In the genomic region with DNA sequence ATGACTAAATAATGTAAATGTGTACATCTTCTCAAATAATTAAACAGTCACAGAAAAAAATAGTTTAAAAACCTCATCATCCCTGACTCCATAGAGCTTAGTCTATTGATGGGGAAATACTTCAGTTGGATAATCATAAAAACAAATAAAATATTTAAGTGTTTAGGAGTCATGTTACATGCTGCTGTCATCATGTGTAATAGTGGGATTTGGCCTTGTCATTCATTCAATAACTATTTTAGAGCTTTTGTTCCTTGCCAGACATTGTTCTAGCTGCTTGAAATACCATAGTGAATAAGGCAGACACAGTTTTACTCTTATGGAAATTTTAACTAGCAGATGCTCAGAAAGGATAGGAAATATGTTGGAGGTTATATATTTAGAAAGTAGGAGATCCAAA, we compare ENCODE assay signal across 19 cellular contexts.
DNase-seq lines count a peak whose midpoint lies in the region; ATAC-seq, FAIRE-seq and TF ChIP-seq lines count a peak whose summit lies in the region.
"Had no signal": no experiment of that assay in that cellular context is flagged by ENCODE, and none has a peak within 500 bp of the region (broad histone marks: within the 10 kb centered on the region; RNA-seq: fewer than 3 reads in every experiment).

No MANE protein-coding gene starts in this region.

- H3K36me3 Mint-ChIP-seq in MCF 10A (ENCODE audit: insufficient read depth, unreplicated experiment) (no peaks in the 10 kb centered on the region), astrocyte (ENCODE audit: low read depth, unreplicated experiment) (peaks cover 3% of the 10 kb centered on the region)
- no peaks in the 10 kb centered on the region for H3K36me3 Mint-ChIP-seq in activated T-helper 1 cell treated with anti-CD3 and anti-CD28 coated beads, Interleukin-12 subunit alpha, Interleukin-12 subunit beta, Interleukin-2, Interleukin-4 antibody, amounts not matched to agents 30 ng/mL and 10 ng/mL and 1 ng/mL, durations not matched to agents 14 hours and 24 hours and 36 hours (ENCODE audit: low read depth)
- H3K36me3 Mint-ChIP-seq in activated CD8-positive, alpha-beta memory T cell treated with anti-CD3 and anti-CD28 coated beads, Interleukin-2, amount 10 ng/mL, durations not matched to agents 7 days and 5 days, result peaks cover 2% of the 10 kb centered on the region
- H3K36me3 Mint-ChIP-seq: CD8-positive, alpha-beta T cell had no signal

- no peak for FAIRE-seq in astrocyte (lab: Jason Lieb, UNC)

- intact Hi-C loops in MCF 10A (cut with micrococcal nuclease), result no loop called here
- intact Hi-C loops in breast epithelium (cut with DNase I; ENCODE audit: low total_unique reads), result no loop called here
- intact Hi-C loops in activated T-helper 1 cell treated with anti-CD3 and anti-CD28 coated beads, Interleukin-12 subunit alpha, Interleukin-12 subunit beta, Interleukin-2, Interleukin-4 antibody, amounts not matched to agents 30 ng/mL and 10 ng/mL and 1 ng/mL, durations not matched to agents 14 hours and 24 hours and 36 hours (cut with micrococcal nuclease), result no loop called here
- intact Hi-C loops in psoas muscle (cut with DNase I), result no loop called here

- H3K4me1 Mint-ChIP-seq in MCF 10A (ENCODE audit: insufficient read depth, unreplicated experiment), result peaks cover 11% of the 10 kb centered on the region
- peaks cover 18% of the 10 kb centered on the region for H3K4me1 Mint-ChIP-seq in astrocyte (ENCODE audit: low read depth, unreplicated experiment)
- H3K4me1 Mint-ChIP-seq in activated T-helper 1 cell treated with anti-CD3 and anti-CD28 coated beads, Interleukin-12 subunit alpha, Interleukin-12 subunit beta, Interleukin-2, Interleukin-4 antibody, amounts not matched to agents 30 ng/mL and 10 ng/mL and 1 ng/mL, durations not matched to agents 14 hours and 24 hours and 36 hours (ENCODE audit: low read depth), result no peaks in the 10 kb centered on the region
- H3K4me1 Mint-ChIP-seq in activated CD8-positive, alpha-beta memory T cell treated with anti-CD3 and anti-CD28 coated beads, Interleukin-2, amount 10 ng/mL, durations not matched to agents 7 days and 5 days, result peaks cover 2% of the 10 kb centered on the region
- H3K4me1 Mint-ChIP-seq: nephron had no signal

- TF ChIP-seq CTCF in MCF 10A (IDR thresholded peaks at IDR 0.05; ENCODE audit: unreplicated experiment) (no peak), breast epithelium (IDR thresholded peaks at IDR 0.05) (no peak), astrocyte (IDR thresholded peaks at IDR 0.05; ENCODE audit: insufficient read depth, low read depth, low read length) (no peak), fibroblast of pulmonary artery (IDR thresholded peaks at IDR 0.05; ENCODE audit: low read length, missing control alignments) (no peak), psoas muscle (IDR thresholded peaks at IDR 0.05) (no peak)

- H4K20me1 ChIP-seq in astrocyte (ENCODE audit: insufficient read depth, low read length), result no peaks in the 10 kb centered on the region

- DNase-seq in MCF 10A (ENCODE audit: unreplicated experiment) (peak; percentile 48), breast epithelium (ENCODE audit: low spot score in 2 of 2) (no peak), astrocyte (ENCODE audit: low read depth) (peak; percentile 36), fibroblast of pulmonary artery (ENCODE audit: low read depth) (peak; percentile 69), hypothalamus (lab: John Stamatoyannopoulos, UW) (no peak), psoas muscle (no peak)
- DNase-seq in activated T-helper 1 cell treated with anti-CD3 and anti-CD28 coated beads, Interleukin-12 subunit alpha, Interleukin-12 subunit beta, Interleukin-2, Interleukin-4 antibody, amounts not matched to agents 30 ng/mL and 10 ng/mL and 1 ng/mL, durations not matched to agents 14 hours and 24 hours and 36 hours (ENCODE audit: low spot score), result no peak
- DNase-seq in activated CD8-positive, alpha-beta memory T cell treated with anti-CD3 and anti-CD28 coated beads, Interleukin-2, amount 10 ng/mL, durations not matched to agents 7 days and 5 days, result no peak
- DNase-seq: aorta; CD8-positive, alpha-beta T cell; hippocampal formation; kidney glomerular epithelial cell; mesendoderm; NCI-H2081; NCI-H526 treated with DMSO at 0.1 percent for 48 hours; stimulated activated naive CD8-positive, alpha-beta T cell treated with anti-CD3 and anti-CD28 coated beads, Interleukin-15, Interleukin-2, amounts not matched to agents 100 U/mL and 50 U/mL, for 24 hours had no signal

- ATAC-seq in activated CD8-positive, alpha-beta memory T cell treated with anti-CD3 and anti-CD28 coated beads, Interleukin-2, amount 10 ng/mL, durations not matched to agents 7 days and 5 days, result no peak
- ATAC-seq in psoas muscle, result no peak
- ATAC-seq: CD8-positive, alpha-beta T cell; stimulated activated naive CD8-positive, alpha-beta T cell treated with anti-CD3 and anti-CD28 coated beads, Interleukin-15, Interleukin-2, amounts not matched to agents 100 U/mL and 50 U/mL, for 24 hours had no signal

- no peak overlapping the region for H3K4me3 ChIP-seq in breast epithelium
- no peak overlapping the region for H3K4me3 ChIP-seq in astrocyte (ENCODE audit: insufficient read depth, low read depth, low read length)
- no peak overlapping the region for H3K4me3 ChIP-seq in fibroblast of pulmonary artery (replicated peaks; ENCODE audit: low read depth, low read length)
- H3K4me3 ChIP-seq in psoas muscle, result no peak overlapping the region
- H3K4me3 ChIP-seq: esophagus muscularis mucosa had no signal

- no peaks in the 10 kb centered on the region for H3K27me3 Mint-ChIP-seq in MCF 10A (ENCODE audit: insufficient read depth, unreplicated experiment)
- no peaks in the 10 kb centered on the region for H3K27me3 Mint-ChIP-seq in astrocyte (ENCODE audit: low read depth, unreplicated experiment)
- peaks cover 6% of the 10 kb centered on the region for H3K27me3 Mint-ChIP-seq in activated T-helper 1 cell treated with anti-CD3 and anti-CD28 coated beads, Interleukin-12 subunit alpha, Interleukin-12 subunit beta, Interleukin-2, Interleukin-4 antibody, amounts not matched to agents 30 ng/mL and 10 ng/mL and 1 ng/mL, durations not matched to agents 14 hours and 24 hours and 36 hours (ENCODE audit: insufficient read depth)
- no peaks in the 10 kb centered on the region for H3K27me3 Mint-ChIP-seq in activated CD8-positive, alpha-beta memory T cell treated with anti-CD3 and anti-CD28 coated beads, Interleukin-2, amount 10 ng/mL, durations not matched to agents 7 days and 5 days
- H3K27me3 Mint-ChIP-seq: type B pancreatic cell had no signal

- H3K79me2 ChIP-seq in astrocyte (ENCODE audit: insufficient read depth, low read length), result no peaks in the 10 kb centered on the region

- no peak overlapping the region for H3K27ac ChIP-seq in breast epithelium
- no peak overlapping the region for H3K27ac ChIP-seq in astrocyte (ENCODE audit: low read depth, low read length)
- H3K27ac ChIP-seq in psoas muscle, result no peak overlapping the region
- H3K27ac ChIP-seq: esophagus muscularis mucosa had no signal

- H2AFZ ChIP-seq in astrocyte (ENCODE audit: low read depth, low read length), result no peak overlapping the region

- H3K36me3 ChIP-seq in breast epithelium, result no peaks in the 10 kb centered on the region
- H3K36me3 ChIP-seq in astrocyte (ENCODE audit: insufficient read depth, low read length), result no peaks in the 10 kb centered on the region
- H3K36me3 ChIP-seq in psoas muscle (ENCODE audit: insufficient read depth in 1 of 2, low read depth in 1 of 2), result no peaks in the 10 kb centered on the region
- H3K36me3 ChIP-seq: esophagus muscularis mucosa had no signal

- H3K9me3 Mint-ChIP-seq in MCF 10A (ENCODE audit: unreplicated experiment), result no peaks in the 10 kb centered on the region
- H3K9me3 Mint-ChIP-seq in astrocyte (ENCODE audit: unreplicated experiment), result peaks cover 3% of the 10 kb centered on the region
- H3K9me3 Mint-ChIP-seq in activated T-helper 1 cell treated with anti-CD3 and anti-CD28 coated beads, Interleukin-12 subunit alpha, Interleukin-12 subunit beta, Interleukin-2, Interleukin-4 antibody, amounts not matched to agents 30 ng/mL and 10 ng/mL and 1 ng/mL, durations not matched to agents 14 hours and 24 hours and 36 hours, result no peaks in the 10 kb centered on the region
- peaks cover 2% of the 10 kb centered on the region for H3K9me3 Mint-ChIP-seq in activated CD8-positive, alpha-beta memory T cell treated with anti-CD3 and anti-CD28 coated beads, Interleukin-2, amount 10 ng/mL, durations not matched to agents 7 days and 5 days (ENCODE audit: low read depth)

- BruUV-seq in MCF 10A (replicated peaks; lab: Mats Ljungman, UMichigan), result no TSS peak

- no peaks in the 10 kb centered on the region for H3K27me3 ChIP-seq in breast epithelium
- no peaks in the 10 kb centered on the region for H3K27me3 ChIP-seq in astrocyte (ENCODE audit: insufficient read depth, low read length)
- H3K27me3 ChIP-seq in psoas muscle (ENCODE audit: insufficient read depth in 3 of 3, low read length in 2 of 3), result no peaks in the 10 kb centered on the region
- H3K27me3 ChIP-seq: esophagus muscularis mucosa had no signal

- H3K4me3 Mint-ChIP-seq in MCF 10A (ENCODE audit: unreplicated experiment), result no peak overlapping the region
- H3K4me3 Mint-ChIP-seq in astrocyte (ENCODE audit: unreplicated experiment), result no peak overlapping the region
- H3K4me3 Mint-ChIP-seq in activated T-helper 1 cell treated with anti-CD3 and anti-CD28 coated beads, Interleukin-12 subunit alpha, Interleukin-12 subunit beta, Interleukin-2, Interleukin-4 antibody, amounts not matched to agents 30 ng/mL and 10 ng/mL and 1 ng/mL, durations not matched to agents 14 hours and 24 hours and 36 hours, result no peak overlapping the region
- no peak overlapping the region for H3K4me3 Mint-ChIP-seq in activated CD8-positive, alpha-beta memory T cell treated with anti-CD3 and anti-CD28 coated beads, Interleukin-2, amount 10 ng/mL, durations not matched to agents 7 days and 5 days
- H3K4me3 Mint-ChIP-seq: CD8-positive, alpha-beta T cell; nephron; type B pancreatic cell had no signal

- no peak overlapping the region for H3K4me2 ChIP-seq in astrocyte (ENCODE audit: low read length)

- H3K4me1 ChIP-seq in breast epithelium, result no peaks in the 10 kb centered on the region
- peaks cover 3% of the 10 kb centered on the region for H3K4me1 ChIP-seq in astrocyte (ENCODE audit: insufficient read depth, low read length)
- no peaks in the 10 kb centered on the region for H3K4me1 ChIP-seq in psoas muscle
- H3K4me1 ChIP-seq: esophagus muscularis mucosa had no signal

- no peak overlapping the region for H3K9ac ChIP-seq in astrocyte (ENCODE audit: low read length)

- CTCF ChIA-PET in MCF 10A (lab: Yijun Ruan, JAX), result interaction anchor here (0.6 to 1.2 kb wide), 3 partner anchors 16 to 724 kb away, joined by 3 to 5 read pairs (median 3); no protein-coding TSS in a partner anchor
- CTCF ChIA-PET in activated CD8-positive, alpha-beta memory T cell treated with anti-CD3 and anti-CD28 coated beads, Interleukin-2, amount 10 ng/mL, durations not matched to agents 7 days and 5 days (lab: Charles Lee), result no interaction called here

- POLR2A ChIA-PET in MCF 10A (lab: Yijun Ruan, JAX), result interaction anchor here (1.0 kb wide), 1 partner anchor 121 kb away, joined by 3 read pairs; no protein-coding TSS in a partner anchor

- H3K9me3 ChIP-seq in breast epithelium (peaks cover 0 to 6% of the 10 kb centered on the region in 2 donors), astrocyte (ENCODE audit: insufficient read depth, low read depth, low read length) (no peaks in the 10 kb centered on the region), psoas muscle (peaks cover 5% of the 10 kb centered on the region)

- H3K27ac Mint-ChIP-seq in MCF 10A (ENCODE audit: low read depth, unreplicated experiment), result peak overlapping the region; percentile 35
- peak overlapping the region; percentile 41 for H3K27ac Mint-ChIP-seq in astrocyte (ENCODE audit: unreplicated experiment)
- no peak overlapping the region for H3K27ac Mint-ChIP-seq in activated T-helper 1 cell treated with anti-CD3 and anti-CD28 coated beads, Interleukin-12 subunit alpha, Interleukin-12 subunit beta, Interleukin-2, Interleukin-4 antibody, amounts not matched to agents 30 ng/mL and 10 ng/mL and 1 ng/mL, durations not matched to agents 14 hours and 24 hours and 36 hours
- H3K27ac Mint-ChIP-seq in activated CD8-positive, alpha-beta memory T cell treated with anti-CD3 and anti-CD28 coated beads, Interleukin-2, amount 10 ng/mL, durations not matched to agents 7 days and 5 days, result no peak overlapping the region
- H3K27ac Mint-ChIP-seq: CD8-positive, alpha-beta T cell; nephron; type B pancreatic cell had no signal

- no peak for TF ChIP-seq POLR2A in breast epithelium (IDR thresholded peaks at IDR 0.05)

Comparison
In these comparisons a context has a peak if more than half of its experiments do, and no peak if none do; other contexts are left out.
1. DNase-seq: peak in MCF 10A (single experiment), astrocyte (single experiment) and fibroblast of pulmonary artery (single experiment); none in breast epithelium (0 of 2), activated T-helper 1 cell treated with anti-CD3 and anti-CD28 coated beads, Interleukin-12 subunit alpha, Interleukin-12 subunit beta, Interleukin-2, Interleukin-4 antibody, amounts not matched to agents 30 ng/mL and 10 ng/mL and 1 ng/mL, durations not matched to agents 14 hours and 24 hours and 36 hours (single experiment), activated CD8-positive, alpha-beta memory T cell treated with anti-CD3 and anti-CD28 coated beads, Interleukin-2, amount 10 ng/mL, durations not matched to agents 7 days and 5 days (single experiment), hypothalamus (0 of 51) and psoas muscle (0 of 2).
2. H3K27ac Mint-ChIP-seq: peak in MCF 10A (single experiment) and astrocyte (single experiment); none in activated T-helper 1 cell treated with anti-CD3 and anti-CD28 coated beads, Interleukin-12 subunit alpha, Interleukin-12 subunit beta, Interleukin-2, Interleukin-4 antibody, amounts not matched to agents 30 ng/mL and 10 ng/mL and 1 ng/mL, durations not matched to agents 14 hours and 24 hours and 36 hours (single experiment) and activated CD8-positive, alpha-beta memory T cell treated with anti-CD3 and anti-CD28 coated beads, Interleukin-2, amount 10 ng/mL, durations not matched to agents 7 days and 5 days (single experiment).